1 cellular context compared by ENCODE assay signal in the genomic region with DNA sequence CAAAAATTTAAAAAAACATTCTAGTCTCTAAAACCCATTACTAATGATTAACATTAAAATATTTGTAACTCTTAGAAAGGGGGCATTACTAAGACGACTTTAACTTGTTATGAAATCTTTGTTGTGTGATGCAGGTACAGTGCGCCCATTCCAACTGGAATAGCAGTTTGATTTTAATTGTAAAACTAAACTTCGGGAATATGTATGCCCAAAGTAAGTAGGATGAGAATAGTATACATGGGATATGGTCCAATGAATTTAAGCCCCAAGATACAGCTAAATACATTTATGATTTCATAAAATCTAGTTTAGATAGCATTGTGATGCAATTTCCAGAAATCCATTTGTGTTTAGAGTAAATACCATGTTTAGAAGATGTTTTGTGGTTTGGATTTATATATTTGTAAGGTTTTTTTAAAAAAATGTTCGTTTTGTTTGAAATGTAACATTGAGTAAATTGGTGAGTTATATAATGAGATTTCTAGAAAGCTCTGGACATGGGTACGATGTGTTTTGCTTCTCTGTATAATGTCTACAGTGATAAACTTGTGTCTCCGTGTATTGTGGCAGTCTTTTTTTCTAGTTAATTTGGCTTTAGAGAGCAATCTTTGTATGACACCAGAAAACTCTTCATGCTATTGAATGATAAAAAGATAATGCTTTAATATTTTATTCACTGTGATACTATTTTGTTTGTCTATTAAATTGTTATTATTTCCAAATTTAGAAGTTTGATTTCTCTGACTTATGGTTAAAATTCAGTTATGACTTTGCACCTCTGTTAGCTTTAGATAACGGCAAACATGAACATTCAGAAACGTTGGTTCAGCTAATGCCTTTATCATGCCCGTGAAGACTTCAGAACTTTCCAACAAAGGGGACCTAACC.
TF ChIP-seq lines count a peak whose summit lies in the region.

No MANE protein-coding gene starts in this region.

TF ChIP-seq in K562, 482 proteins besides CTCF, POLR2A, EP300 and RAD21 (continued from another document and continues in another):
- TF ChIP-seq, protein P1, sequence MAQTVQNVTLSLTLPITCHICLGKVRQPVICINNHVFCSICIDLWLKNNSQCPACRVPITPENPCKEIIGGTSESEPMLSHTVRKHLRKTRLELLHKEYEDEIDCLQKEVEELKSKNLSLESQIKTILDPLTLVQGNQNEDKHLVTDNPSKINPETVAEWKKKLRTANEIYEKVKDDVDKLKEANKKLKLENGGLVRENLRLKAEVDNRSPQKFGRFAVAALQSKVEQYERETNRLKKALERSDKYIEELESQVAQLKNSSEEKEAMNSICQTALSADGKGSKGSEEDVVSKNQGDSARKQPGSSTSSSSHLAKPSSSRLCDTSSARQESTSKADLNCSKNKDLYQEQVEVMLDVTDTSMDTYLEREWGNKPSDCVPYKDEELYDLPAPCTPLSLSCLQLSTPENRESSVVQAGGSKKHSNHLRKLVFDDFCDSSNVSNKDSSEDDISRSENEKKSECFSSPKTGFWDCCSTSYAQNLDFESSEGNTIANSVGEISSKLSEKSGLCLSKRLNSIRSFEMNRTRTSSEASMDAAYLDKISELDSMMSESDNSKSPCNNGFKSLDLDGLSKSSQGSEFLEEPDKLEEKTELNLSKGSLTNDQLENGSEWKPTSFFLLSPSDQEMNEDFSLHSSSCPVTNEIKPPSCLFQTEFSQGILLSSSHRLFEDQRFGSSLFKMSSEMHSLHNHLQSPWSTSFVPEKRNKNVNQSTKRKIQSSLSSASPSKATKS (CRISPR knock-in tag; IDR thresholded peaks at IDR 0.05) = no peak
- TF ChIP-seq ZBTB8A (IDR thresholded peaks at IDR 0.05; ENCODE audit: partially characterized antibody) (no peak), KDM2B (CRISPR knock-in tag; IDR thresholded peaks at IDR 0.05) (no peak), HMG20B (CRISPR knock-in tag; IDR thresholded peaks at IDR 0.05) (no peak), PHF21A (IDR thresholded peaks at IDR 0.05; ENCODE audit: borderline replicate concordance, low read depth) (no peak), ATF7 (IDR thresholded peaks at IDR 0.05) (0 out of 2 replicates have a peak, but pooled peaks have one; percentile 55), RHOXF2B (CRISPR knock-in tag; conservative IDR thresholded peaks at IDR 0.05) (no peak), ZNF24 (IDR thresholded peaks at IDR 0.05) (no peak), RB1 (IDR thresholded peaks at IDR 0.05; ENCODE audit: low read depth) (no peak), ZNF444 (CRISPR knock-in tag; IDR thresholded peaks at IDR 0.05) (no peak), L3MBTL2 (IDR thresholded peaks at IDR 0.05) (peak; percentile 12), MCM5 (IDR thresholded peaks at IDR 0.05; ENCODE audit: low read depth) (no peak), TEAD2 (tag; IDR thresholded peaks at IDR 0.05) (0 out of 2 replicates have a peak, but pooled peaks have one; percentile 45), BHLHE40 (IDR thresholded peaks at IDR 0.05; ENCODE audit: low read length) (no peak), ZNF311 (CRISPR knock-in tag; IDR thresholded peaks at IDR 0.05) (no peak; the same call in 1 of the 2 replicates), CBX3 (IDR thresholded peaks at IDR 0.05; ENCODE audit: borderline replicate concordance in 1 of 2, low read length in 2 of 2) (no peak; a peak in 1 of 3 replicates), STAT5A (IDR thresholded peaks at IDR 0.05; ENCODE audit: borderline replicate concordance, low read length) (peak; percentile 70), SMAD1 (IDR thresholded peaks at IDR 0.05; ENCODE audit: low read depth, low read length, partially characterized antibody) (no peak), ZNF324 (CRISPR knock-in tag; IDR thresholded peaks at IDR 0.05) (no peak), SMAD4 (CRISPR knock-in tag; conservative IDR thresholded peaks at IDR 0.05) (peak; percentile 17; the same call in 1 of the 2 replicates), SRF (CRISPR knock-in tag; IDR thresholded peaks at IDR 0.05) (no peak), NCOA2 (IDR thresholded peaks at IDR 0.05; ENCODE audit: partially characterized antibody in 2 of 2) (peak; percentile 41 to 50), BRD9 (IDR thresholded peaks at IDR 0.05; ENCODE audit: low read depth, partially characterized antibody) (peak; percentile 92), ZBTB7A (IDR thresholded peaks at IDR 0.05; ENCODE audit: borderline replicate concordance, control insufficient read depth, low read depth, low read length) (no peak), MAFK (IDR thresholded peaks at IDR 0.05; ENCODE audit: low read length) (peak; percentile 60; the same call in 1 of the 2 replicates), SNRNP70 (optimal IDR thresholded peaks at IDR 0.05; ENCODE audit: low read depth, low read length) (no peak)
- TF ChIP-seq, protein P2, sequence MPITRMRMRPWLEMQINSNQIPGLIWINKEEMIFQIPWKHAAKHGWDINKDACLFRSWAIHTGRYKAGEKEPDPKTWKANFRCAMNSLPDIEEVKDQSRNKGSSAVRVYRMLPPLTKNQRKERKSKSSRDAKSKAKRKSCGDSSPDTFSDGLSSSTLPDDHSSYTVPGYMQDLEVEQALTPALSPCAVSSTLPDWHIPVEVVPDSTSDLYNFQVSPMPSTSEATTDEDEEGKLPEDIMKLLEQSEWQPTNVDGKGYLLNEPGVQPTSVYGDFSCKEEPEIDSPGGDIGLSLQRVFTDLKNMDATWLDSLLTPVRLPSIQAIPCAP (CRISPR knock-in tag; IDR thresholded peaks at IDR 0.05; ENCODE audit: borderline replicate concordance) = no peak
- TF ChIP-seq, protein P3, sequence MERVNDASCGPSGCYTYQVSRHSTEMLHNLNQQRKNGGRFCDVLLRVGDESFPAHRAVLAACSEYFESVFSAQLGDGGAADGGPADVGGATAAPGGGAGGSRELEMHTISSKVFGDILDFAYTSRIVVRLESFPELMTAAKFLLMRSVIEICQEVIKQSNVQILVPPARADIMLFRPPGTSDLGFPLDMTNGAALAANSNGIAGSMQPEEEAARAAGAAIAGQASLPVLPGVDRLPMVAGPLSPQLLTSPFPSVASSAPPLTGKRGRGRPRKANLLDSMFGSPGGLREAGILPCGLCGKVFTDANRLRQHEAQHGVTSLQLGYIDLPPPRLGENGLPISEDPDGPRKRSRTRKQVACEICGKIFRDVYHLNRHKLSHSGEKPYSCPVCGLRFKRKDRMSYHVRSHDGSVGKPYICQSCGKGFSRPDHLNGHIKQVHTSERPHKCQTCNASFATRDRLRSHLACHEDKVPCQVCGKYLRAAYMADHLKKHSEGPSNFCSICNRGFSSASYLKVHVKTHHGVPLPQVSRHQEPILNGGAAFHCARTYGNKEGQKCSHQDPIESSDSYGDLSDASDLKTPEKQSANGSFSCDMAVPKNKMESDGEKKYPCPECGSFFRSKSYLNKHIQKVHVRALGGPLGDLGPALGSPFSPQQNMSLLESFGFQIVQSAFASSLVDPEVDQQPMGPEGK (CRISPR knock-in tag; IDR thresholded peaks at IDR 0.05; ENCODE audit: borderline replicate concordance) = no peak
- TF ChIP-seq, protein P4, sequence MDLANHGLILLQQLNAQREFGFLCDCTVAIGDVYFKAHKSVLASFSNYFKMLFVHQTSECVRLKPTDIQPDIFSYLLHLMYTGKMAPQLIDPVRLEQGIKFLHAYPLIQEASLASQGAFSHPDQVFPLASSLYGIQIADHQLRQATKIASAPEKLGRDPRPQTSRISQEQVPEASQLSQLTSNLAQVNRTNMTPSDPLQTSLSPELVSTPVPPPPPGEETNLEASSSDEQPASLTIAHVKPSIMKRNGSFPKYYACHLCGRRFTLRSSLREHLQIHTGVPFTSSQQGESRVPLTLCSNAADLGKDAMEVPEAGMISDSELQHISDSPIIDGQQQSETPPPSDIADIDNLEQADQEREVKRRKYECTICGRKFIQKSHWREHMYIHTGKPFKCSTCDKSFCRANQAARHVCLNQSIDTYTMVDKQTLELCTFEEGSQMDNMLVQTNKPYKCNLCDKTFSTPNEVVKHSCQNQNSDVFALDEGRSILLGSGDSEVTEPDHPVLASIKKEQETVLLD (IDR thresholded peaks at IDR 0.05) = no peak
- TF ChIP-seq, protein P5, sequence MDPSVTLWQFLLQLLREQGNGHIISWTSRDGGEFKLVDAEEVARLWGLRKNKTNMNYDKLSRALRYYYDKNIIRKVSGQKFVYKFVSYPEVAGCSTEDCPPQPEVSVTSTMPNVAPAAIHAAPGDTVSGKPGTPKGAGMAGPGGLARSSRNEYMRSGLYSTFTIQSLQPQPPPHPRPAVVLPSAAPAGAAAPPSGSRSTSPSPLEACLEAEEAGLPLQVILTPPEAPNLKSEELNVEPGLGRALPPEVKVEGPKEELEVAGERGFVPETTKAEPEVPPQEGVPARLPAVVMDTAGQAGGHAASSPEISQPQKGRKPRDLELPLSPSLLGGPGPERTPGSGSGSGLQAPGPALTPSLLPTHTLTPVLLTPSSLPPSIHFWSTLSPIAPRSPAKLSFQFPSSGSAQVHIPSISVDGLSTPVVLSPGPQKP (CRISPR knock-in tag; IDR thresholded peaks at IDR 0.05) = no peak
- TF ChIP-seq, protein P6, sequence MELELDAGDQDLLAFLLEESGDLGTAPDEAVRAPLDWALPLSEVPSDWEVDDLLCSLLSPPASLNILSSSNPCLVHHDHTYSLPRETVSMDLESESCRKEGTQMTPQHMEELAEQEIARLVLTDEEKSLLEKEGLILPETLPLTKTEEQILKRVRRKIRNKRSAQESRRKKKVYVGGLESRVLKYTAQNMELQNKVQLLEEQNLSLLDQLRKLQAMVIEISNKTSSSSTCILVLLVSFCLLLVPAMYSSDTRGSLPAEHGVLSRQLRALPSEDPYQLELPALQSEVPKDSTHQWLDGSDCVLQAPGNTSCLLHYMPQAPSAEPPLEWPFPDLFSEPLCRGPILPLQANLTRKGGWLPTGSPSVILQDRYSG (tag; conservative IDR thresholded peaks at IDR 0.05; ENCODE audit: low read depth) = no peak
- TF ChIP-seq, protein P7, sequence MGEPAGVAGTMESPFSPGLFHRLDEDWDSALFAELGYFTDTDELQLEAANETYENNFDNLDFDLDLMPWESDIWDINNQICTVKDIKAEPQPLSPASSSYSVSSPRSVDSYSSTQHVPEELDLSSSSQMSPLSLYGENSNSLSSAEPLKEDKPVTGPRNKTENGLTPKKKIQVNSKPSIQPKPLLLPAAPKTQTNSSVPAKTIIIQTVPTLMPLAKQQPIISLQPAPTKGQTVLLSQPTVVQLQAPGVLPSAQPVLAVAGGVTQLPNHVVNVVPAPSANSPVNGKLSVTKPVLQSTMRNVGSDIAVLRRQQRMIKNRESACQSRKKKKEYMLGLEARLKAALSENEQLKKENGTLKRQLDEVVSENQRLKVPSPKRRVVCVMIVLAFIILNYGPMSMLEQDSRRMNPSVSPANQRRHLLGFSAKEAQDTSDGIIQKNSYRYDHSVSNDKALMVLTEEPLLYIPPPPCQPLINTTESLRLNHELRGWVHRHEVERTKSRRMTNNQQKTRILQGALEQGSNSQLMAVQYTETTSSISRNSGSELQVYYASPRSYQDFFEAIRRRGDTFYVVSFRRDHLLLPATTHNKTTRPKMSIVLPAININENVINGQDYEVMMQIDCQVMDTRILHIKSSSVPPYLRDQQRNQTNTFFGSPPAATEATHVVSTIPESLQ (CRISPR knock-in tag; IDR thresholded peaks at IDR 0.05) = no peak
- TF ChIP-seq, protein P8, sequence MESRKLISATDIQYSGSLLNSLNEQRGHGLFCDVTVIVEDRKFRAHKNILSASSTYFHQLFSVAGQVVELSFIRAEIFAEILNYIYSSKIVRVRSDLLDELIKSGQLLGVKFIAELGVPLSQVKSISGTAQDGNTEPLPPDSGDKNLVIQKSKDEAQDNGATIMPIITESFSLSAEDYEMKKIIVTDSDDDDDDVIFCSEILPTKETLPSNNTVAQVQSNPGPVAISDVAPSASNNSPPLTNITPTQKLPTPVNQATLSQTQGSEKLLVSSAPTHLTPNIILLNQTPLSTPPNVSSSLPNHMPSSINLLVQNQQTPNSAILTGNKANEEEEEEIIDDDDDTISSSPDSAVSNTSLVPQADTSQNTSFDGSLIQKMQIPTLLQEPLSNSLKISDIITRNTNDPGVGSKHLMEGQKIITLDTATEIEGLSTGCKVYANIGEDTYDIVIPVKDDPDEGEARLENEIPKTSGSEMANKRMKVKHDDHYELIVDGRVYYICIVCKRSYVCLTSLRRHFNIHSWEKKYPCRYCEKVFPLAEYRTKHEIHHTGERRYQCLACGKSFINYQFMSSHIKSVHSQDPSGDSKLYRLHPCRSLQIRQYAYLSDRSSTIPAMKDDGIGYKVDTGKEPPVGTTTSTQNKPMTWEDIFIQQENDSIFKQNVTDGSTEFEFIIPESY (CRISPR knock-in tag; IDR thresholded peaks at IDR 0.05) = no peak
- TF ChIP-seq, protein P9, sequence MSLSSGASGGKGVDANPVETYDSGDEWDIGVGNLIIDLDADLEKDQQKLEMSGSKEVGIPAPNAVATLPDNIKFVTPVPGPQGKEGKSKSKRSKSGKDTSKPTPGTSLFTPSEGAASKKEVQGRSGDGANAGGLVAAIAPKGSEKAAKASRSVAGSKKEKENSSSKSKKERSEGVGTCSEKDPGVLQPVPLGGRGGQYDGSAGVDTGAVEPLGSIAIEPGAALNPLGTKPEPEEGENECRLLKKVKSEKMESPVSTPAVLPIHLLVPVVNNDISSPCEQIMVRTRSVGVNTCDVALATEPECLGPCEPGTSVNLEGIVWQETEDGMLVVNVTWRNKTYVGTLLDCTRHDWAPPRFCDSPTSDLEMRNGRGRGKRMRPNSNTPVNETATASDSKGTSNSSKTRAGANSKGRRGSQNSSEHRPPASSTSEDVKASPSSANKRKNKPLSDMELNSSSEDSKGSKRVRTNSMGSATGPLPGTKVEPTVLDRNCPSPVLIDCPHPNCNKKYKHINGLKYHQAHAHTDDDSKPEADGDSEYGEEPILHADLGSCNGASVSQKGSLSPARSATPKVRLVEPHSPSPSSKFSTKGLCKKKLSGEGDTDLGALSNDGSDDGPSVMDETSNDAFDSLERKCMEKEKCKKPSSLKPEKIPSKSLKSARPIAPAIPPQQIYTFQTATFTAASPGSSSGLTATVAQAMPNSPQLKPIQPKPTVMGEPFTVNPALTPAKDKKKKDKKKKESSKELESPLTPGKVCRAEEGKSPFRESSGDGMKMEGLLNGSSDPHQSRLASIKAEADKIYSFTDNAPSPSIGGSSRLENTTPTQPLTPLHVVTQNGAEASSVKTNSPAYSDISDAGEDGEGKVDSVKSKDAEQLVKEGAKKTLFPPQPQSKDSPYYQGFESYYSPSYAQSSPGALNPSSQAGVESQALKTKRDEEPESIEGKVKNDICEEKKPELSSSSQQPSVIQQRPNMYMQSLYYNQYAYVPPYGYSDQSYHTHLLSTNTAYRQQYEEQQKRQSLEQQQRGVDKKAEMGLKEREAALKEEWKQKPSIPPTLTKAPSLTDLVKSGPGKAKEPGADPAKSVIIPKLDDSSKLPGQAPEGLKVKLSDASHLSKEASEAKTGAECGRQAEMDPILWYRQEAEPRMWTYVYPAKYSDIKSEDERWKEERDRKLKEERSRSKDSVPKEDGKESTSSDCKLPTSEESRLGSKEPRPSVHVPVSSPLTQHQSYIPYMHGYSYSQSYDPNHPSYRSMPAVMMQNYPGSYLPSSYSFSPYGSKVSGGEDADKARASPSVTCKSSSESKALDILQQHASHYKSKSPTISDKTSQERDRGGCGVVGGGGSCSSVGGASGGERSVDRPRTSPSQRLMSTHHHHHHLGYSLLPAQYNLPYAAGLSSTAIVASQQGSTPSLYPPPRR (CRISPR knock-in tag; IDR thresholded peaks at IDR 0.05; ENCODE audit: borderline replicate concordance) = no peak
- TF ChIP-seq, protein P10, sequence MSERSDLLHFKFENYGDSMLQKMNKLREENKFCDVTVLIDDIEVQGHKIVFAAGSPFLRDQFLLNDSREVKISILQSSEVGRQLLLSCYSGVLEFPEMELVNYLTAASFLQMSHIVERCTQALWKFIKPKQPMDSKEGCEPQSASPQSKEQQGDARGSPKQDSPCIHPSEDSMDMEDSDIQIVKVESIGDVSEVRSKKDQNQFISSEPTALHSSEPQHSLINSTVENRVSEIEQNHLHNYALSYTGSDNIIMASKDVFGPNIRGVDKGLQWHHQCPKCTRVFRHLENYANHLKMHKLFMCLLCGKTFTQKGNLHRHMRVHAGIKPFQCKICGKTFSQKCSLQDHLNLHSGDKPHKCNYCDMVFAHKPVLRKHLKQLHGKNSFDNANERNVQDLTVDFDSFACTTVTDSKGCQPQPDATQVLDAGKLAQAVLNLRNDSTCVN (CRISPR knock-in tag; IDR thresholded peaks at IDR 0.05) = no peak
